12 cellular contexts compared by ENCODE assay signal in genomic region chr18:6120820-6121279, GRCh38.
"Had no signal": no experiment of that assay in that cellular context is flagged by ENCODE, and none has a peak within 500 bp of the region (broad histone marks: within the 10 kb centered on the region; RNA-seq: fewer than 3 reads in every experiment).

No MANE protein-coding gene starts in this region.

- FAIRE-seq: pancreas had no signal

- ATAC-seq: activated CD4-positive, alpha-beta T cell treated with anti-CD3 and anti-CD28 coated beads for 36 hours; activated T-cell treated with anti-CD3 and anti-CD28 coated beads, Interleukin-2, amount 50 U/mL, for 4 hours; foreskin keratinocyte; left colon; pancreas had no signal

- DNase-seq: activated CD4-positive, alpha-beta memory T cell treated with anti-CD3 and anti-CD28 coated beads, Interleukin-2, amount 10 ng/mL, durations not matched to agents 7 days and 5 days; activated CD4-positive, alpha-beta T cell treated with anti-CD3 and anti-CD28 coated beads for 36 hours; activated effector memory CD4-positive, alpha-beta T cell treated with Interleukin-2 at 50 U/mL for 16 hours; activated T-cell treated with anti-CD3 and anti-CD28 coated beads, Interleukin-2, amount 50 U/mL, for 4 hours; central memory CD4-positive, alpha-beta T cell; foreskin keratinocyte; left colon; naive B cell; pancreas; stimulated activated CD4-positive, alpha-beta T cell treated with anti-CD3 and anti-CD28 coated beads, Interleukin-15, amount 100 ng/mL, for 24 hours; stimulated activated CD4-positive, alpha-beta T cell treated with anti-CD3 and anti-CD28 coated beads, Interleukin-4, amount 100 ng/mL, for 24 hours; T-helper 2 cell had no signal
